Comparison of ENCODE assay signal across 29 cellular contexts in genomic region chr12:4892418-4892817, GRCh38. TPM values are rescaled to one million over a fixed set of nuclear protein-coding genes. Genes with fewer than 3 reads are reported as not detected.
"Had no signal": no experiment of that assay in that cellular context is flagged by ENCODE, and none has a peak within 500 bp of the region (broad histone marks: within the 10 kb centered on the region; RNA-seq: fewer than 3 reads in every experiment).

No MANE protein-coding gene starts in this region.

- ATAC-seq: effector memory CD8-positive, alpha-beta T cell; esophagus mucosa; foreskin keratinocyte; gastroesophageal sphincter; heart left ventricle; left lung; left ventricle myocardium superior; lower lobe of right lung; naive thymus-derived CD4-positive, alpha-beta T cell had no signal

- H3K36me3 ChIP-seq: colonic mucosa, gastroesophageal sphincter, heart left ventricle, left lung, lower lobe of right lung had no signal

- H3K4me1 ChIP-seq: colonic mucosa, foreskin keratinocyte, gastroesophageal sphincter, heart left ventricle, left lung, lower lobe of right lung had no signal

- H3K4me1 Mint-ChIP-seq: endodermal cell; immature natural killer cell; mesothelial cell of epicardium; naive thymus-derived CD4-positive, alpha-beta T cell had no signal

- H3K9me3 ChIP-seq: colonic mucosa, gastroesophageal sphincter, heart left ventricle, left lung, lower lobe of right lung had no signal

- DNase-seq: colonic mucosa; cortex of kidney; effector CD8-positive, alpha-beta T cell; effector memory CD8-positive, alpha-beta T cell; endodermal cell; erythroblast; foreskin keratinocyte; heart left ventricle; hypothalamus; immature natural killer cell; islet precursor cell; kidney; kidney glomerular epithelial cell; left lung; left ventricle myocardium superior; lower lobe of right lung; mesenchymal stem cell; naive thymus-derived CD4-positive, alpha-beta T cell had no signal

- H3K27ac Mint-ChIP-seq: dendritic cell treated with granulocyte-macrophage colony-stimulating factor and Interleukin-4, amounts not matched to agents 40 ng/mL and 50 ng/mL, for 4 days; effector memory CD8-positive, alpha-beta T cell; endodermal cell; immature natural killer cell; mesothelial cell of epicardium; naive thymus-derived CD4-positive, alpha-beta T cell had no signal

- H3K4me3 Mint-ChIP-seq: dendritic cell treated with granulocyte-macrophage colony-stimulating factor and Interleukin-4, amounts not matched to agents 40 ng/mL and 50 ng/mL, for 4 days; effector memory CD8-positive, alpha-beta T cell; endodermal cell; immature natural killer cell; mesothelial cell of epicardium; naive thymus-derived CD4-positive, alpha-beta T cell had no signal

- H3K4me3 ChIP-seq: colonic mucosa, gastroesophageal sphincter, heart left ventricle, hepatocyte, left lung, lower lobe of right lung had no signal

- FAIRE-seq: endometrium, frontal cortex, kidney had no signal

- H3K36me3 Mint-ChIP-seq: immature natural killer cell; mesothelial cell of epicardium; naive thymus-derived CD4-positive, alpha-beta T cell had no signal

- H3K27ac ChIP-seq: colonic mucosa, epithelial cell of prostate, foreskin keratinocyte, gastroesophageal sphincter, heart left ventricle, hepatocyte, left lung, lower lobe of right lung had no signal

- H3K9me3 Mint-ChIP-seq: dendritic cell treated with granulocyte-macrophage colony-stimulating factor and Interleukin-4, amounts not matched to agents 40 ng/mL and 50 ng/mL, for 4 days; effector memory CD8-positive, alpha-beta T cell; endodermal cell; immature natural killer cell; mesothelial cell of epicardium; naive thymus-derived CD4-positive, alpha-beta T cell had no signal

RNA-seq across cellular contexts. Expression of gene KCNA1, which starts 17.3 kb away (rescaled TPM):
- total RNA-seq: endodermal cell; esophagus mucosa; fibroblast of lung; fibroblast of villous mesenchyme; foreskin keratinocyte; kidney; left ventricle myocardium superior; lower lobe of right lung; lung microvascular endothelial cell; mesothelial cell of epicardium; naive thymus-derived CD4-positive, alpha-beta T cell had no signal
